In the genomic region with DNA sequence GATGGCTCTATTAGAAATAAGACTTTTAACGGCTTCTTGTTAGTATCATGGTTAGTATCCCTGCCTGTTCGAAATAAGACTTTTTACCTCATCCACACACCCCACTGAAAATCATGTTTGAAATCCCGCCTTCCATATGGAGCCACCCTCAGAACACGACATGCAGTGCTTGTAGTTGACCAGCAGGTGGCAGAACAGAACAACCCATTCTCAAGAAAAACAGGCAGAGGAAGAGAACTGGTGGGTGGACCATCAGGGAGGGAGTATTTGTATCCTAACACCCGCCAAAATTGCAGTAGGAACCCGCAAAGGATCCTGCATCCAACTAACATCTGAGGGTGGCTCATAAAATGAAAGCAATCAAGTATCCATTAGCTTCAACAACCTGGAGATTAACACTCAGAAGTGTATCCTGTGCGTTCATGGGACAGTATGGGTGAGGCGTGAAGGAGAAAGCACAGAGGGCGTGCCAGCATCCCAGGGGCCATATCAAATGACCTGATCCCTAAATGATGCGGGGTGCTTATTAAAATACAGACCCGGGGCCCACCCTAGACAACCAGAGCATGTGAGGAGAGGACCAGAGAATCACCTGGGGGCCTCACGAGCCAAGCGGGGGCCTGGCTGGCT, we compare ENCODE assay signal across 8 cellular contexts.
DNase-seq lines count a peak whose midpoint lies in the region; ATAC-seq and TF ChIP-seq lines count a peak whose summit lies in the region.

No MANE protein-coding gene starts in this region.

- H3K27ac ChIP-seq in HEK293 (ENCODE audit: extremely low read depth, low read depth, low read length), result no peak overlapping the region

- peak; percentile 72 for ATAC-seq in left lobe of liver
- no peak for ATAC-seq in GM21737 (IDR thresholded peaks at IDR 0.05; ENCODE audit: unreplicated experiment)

- TF ChIP-seq CTCF in Calu3 (IDR thresholded peaks at IDR 0.05; ENCODE audit: unreplicated experiment) (peak; percentile 66), HEK293 (tag by site-specific recombination; IDR thresholded peaks at IDR 0.05) (peak; percentile 83), choroid plexus epithelial cell (conservative IDR thresholded peaks at IDR 0.05; ENCODE audit: low read depth, low read length) (peak; percentile 97)

- H3K4me3 ChIP-seq in HEK293 (ENCODE audit: low read depth, low read length) (no peak overlapping the region), choroid plexus epithelial cell (ENCODE audit: low read depth, low read length) (no peak overlapping the region)

- H3K4me1 Mint-ChIP-seq in Calu3 (ENCODE audit: low read depth, unreplicated experiment), result peaks cover 28% of the 10 kb centered on the region

- peaks cover 19% of the 10 kb centered on the region for H3K4me1 ChIP-seq in HEK293 (ENCODE audit: control insufficient read depth, insufficient read depth, low read length)

- DNase-seq in Calu3 (peak; percentile 24), NCI-H226 (peak; percentile 8), choroid plexus epithelial cell (ENCODE audit: low read depth) (peak; percentile 91), left lobe of liver (ENCODE audit: low spot score) (no peak)
- DNase-seq in activated CD4-positive, CD25-positive, alpha-beta regulatory T cell treated with anti-CD3 and anti-CD28 coated beads, Interleukin-2, amount 50 U/mL, for 72 hours, result peak; percentile 40
- DNase-seq in stimulated activated CD4-positive, alpha-beta T cell treated with anti-CD3 and anti-CD28 coated beads, TNF-alpha, amount 100 ng/mL, for 1 hour (ENCODE audit: low read depth in 3 of 3, low spot score in 1 of 3), result peak in 2 of 3 donors; percentile 10 to 19

- intact Hi-C loops in Calu3 (cut with micrococcal nuclease; ENCODE audit: unreplicated experiment), result loop anchor here (1.0 kb wide), 1 partner anchor 177 kb away; no protein-coding TSS in a partner anchor

- H3K4me3 Mint-ChIP-seq in Calu3 (ENCODE audit: low read depth, unreplicated experiment), result no peak overlapping the region

- H3K9me3 Mint-ChIP-seq in Calu3 (ENCODE audit: low read depth, unreplicated experiment), result no peaks in the 10 kb centered on the region

- CTCF ChIA-PET in Calu3 (lab: Charles Lee), result no interaction called here
- CTCF ChIA-PET in HEK293 (lab: Yijun Ruan, JAX), result interaction anchor here (0.6 to 6.2 kb wide), 40 partner anchors 9 to 768 kb away, joined by 3 to 157 read pairs (median 4); no protein-coding TSS in a partner anchor

- POLR2A ChIA-PET in HEK293 (lab: Yijun Ruan, JAX), result interaction anchor here (1.5 kb wide), 1 partner anchor 16 kb away, joined by 3 read pairs; no protein-coding TSS in a partner anchor

- no TSS peak for BruUV-seq in Calu3 (replicated peaks; lab: Mats Ljungman, UMichigan)

- H3K27ac Mint-ChIP-seq in Calu3 (ENCODE audit: unreplicated experiment), result no peak overlapping the region

- H3K27me3 Mint-ChIP-seq in Calu3 (ENCODE audit: unreplicated experiment), result no peaks in the 10 kb centered on the region

- H3K36me3 ChIP-seq in HEK293 (ENCODE audit: control insufficient read depth in 2 of 2, insufficient read depth in 1 of 2, low read length in 2 of 2), result no peaks in the 10 kb centered on the region

- H3K36me3 Mint-ChIP-seq in Calu3 (ENCODE audit: insufficient read depth, unreplicated experiment), result no peaks in the 10 kb centered on the region

- H3K9me3 ChIP-seq in HEK293 (ENCODE audit: control insufficient read depth, insufficient read depth, low read depth, low read length), result no peaks in the 10 kb centered on the region

TF ChIP-seq in HEK293, 187 proteins besides CTCF, POLR2A, EP300 and RAD21 (continues in another document):
- no peak for TF ChIP-seq ZNF791 (tag by site-specific recombination; IDR thresholded peaks at IDR 0.05)
- peak; percentile 12; the same call in 1 of the 2 replicates for TF ChIP-seq KLF1 (tag by site-specific recombination; IDR thresholded peaks at IDR 0.05)
- TF ChIP-seq ZNF701 (tag by site-specific recombination; IDR thresholded peaks at IDR 0.05), result no peak
- peak; percentile 74 for TF ChIP-seq EGR2 (tag by site-specific recombination; IDR thresholded peaks at IDR 0.05; ENCODE audit: low read depth)
- no peak for TF ChIP-seq ZBTB21 (tag by site-specific recombination; IDR thresholded peaks at IDR 0.05)
- TF ChIP-seq KLF9 (tag by site-specific recombination; IDR thresholded peaks at IDR 0.05; ENCODE audit: low read depth), result peak; percentile 50; the same call in 1 of the 2 replicates
- TF ChIP-seq ZNF510 (tag by site-specific recombination; IDR thresholded peaks at IDR 0.05; ENCODE audit: insufficient replicate concordance), result no peak
- TF ChIP-seq, protein P1, sequence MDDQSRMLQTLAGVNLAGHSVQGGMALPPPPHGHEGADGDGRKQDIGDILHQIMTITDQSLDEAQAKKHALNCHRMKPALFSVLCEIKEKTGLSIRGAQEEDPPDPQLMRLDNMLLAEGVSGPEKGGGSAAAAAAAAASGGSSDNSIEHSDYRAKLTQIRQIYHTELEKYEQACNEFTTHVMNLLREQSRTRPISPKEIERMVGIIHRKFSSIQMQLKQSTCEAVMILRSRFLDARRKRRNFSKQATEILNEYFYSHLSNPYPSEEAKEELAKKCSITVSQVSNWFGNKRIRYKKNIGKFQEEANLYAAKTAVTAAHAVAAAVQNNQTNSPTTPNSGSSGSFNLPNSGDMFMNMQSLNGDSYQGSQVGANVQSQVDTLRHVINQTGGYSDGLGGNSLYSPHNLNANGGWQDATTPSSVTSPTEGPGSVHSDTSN (CRISPR knock-in tag; IDR thresholded peaks at IDR 0.05), result no peak
- peak; percentile 61; the same call in 1 of the 2 replicates for TF ChIP-seq ZSCAN30 (tag by site-specific recombination; IDR thresholded peaks at IDR 0.05)
- TF ChIP-seq, protein P2, sequence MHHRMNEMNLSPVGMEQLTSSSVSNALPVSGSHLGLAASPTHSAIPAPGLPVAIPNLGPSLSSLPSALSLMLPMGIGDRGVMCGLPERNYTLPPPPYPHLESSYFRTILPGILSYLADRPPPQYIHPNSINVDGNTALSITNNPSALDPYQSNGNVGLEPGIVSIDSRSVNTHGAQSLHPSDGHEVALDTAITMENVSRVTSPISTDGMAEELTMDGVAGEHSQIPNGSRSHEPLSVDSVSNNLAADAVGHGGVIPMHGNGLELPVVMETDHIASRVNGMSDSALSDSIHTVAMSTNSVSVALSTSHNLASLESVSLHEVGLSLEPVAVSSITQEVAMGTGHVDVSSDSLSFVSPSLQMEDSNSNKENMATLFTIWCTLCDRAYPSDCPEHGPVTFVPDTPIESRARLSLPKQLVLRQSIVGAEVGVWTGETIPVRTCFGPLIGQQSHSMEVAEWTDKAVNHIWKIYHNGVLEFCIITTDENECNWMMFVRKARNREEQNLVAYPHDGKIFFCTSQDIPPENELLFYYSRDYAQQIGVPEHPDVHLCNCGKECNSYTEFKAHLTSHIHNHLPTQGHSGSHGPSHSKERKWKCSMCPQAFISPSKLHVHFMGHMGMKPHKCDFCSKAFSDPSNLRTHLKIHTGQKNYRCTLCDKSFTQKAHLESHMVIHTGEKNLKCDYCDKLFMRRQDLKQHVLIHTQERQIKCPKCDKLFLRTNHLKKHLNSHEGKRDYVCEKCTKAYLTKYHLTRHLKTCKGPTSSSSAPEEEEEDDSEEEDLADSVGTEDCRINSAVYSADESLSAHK (tag by site-specific recombination; IDR thresholded peaks at IDR 0.05), result no peak
- peak; percentile 26; the same call in 1 of the 2 replicates for TF ChIP-seq ZNF335 (tag by site-specific recombination; conservative IDR thresholded peaks at IDR 0.05)
- no peak for TF ChIP-seq KLF16 (tag by site-specific recombination; IDR thresholded peaks at IDR 0.05)
- TF ChIP-seq ZNF610 (tag by site-specific recombination; IDR thresholded peaks at IDR 0.05; ENCODE audit: borderline replicate concordance), result no peak
- TF ChIP-seq SP7 (tag by site-specific recombination; IDR thresholded peaks at IDR 0.05), result 0 out of 2 replicates have a peak, but pooled peaks have one; percentile 16
- peak; percentile 82 for TF ChIP-seq ZFHX2 (tag by site-specific recombination; conservative IDR thresholded peaks at IDR 0.05)
- TF ChIP-seq ZNF776 (tag by site-specific recombination; IDR thresholded peaks at IDR 0.05; ENCODE audit: borderline replicate concordance), result no peak
- TF ChIP-seq TCF7L2 (IDR thresholded peaks at IDR 0.05; ENCODE audit: borderline replicate concordance, low read depth, low read length), result no peak
- TF ChIP-seq ZEB2 (tag by site-specific recombination; IDR thresholded peaks at IDR 0.05), result 0 out of 2 replicates have a peak, but pooled peaks have one; percentile 25
- peak; percentile 91 for TF ChIP-seq ZNF2 (tag by site-specific recombination; IDR thresholded peaks at IDR 0.05)
